9 cellular contexts compared by ENCODE assay signal in genomic region chr4:25030283-25031076, GRCh38. TPM values are rescaled to one million over a fixed set of nuclear protein-coding genes. Genes with fewer than 3 reads are reported as not detected.
DNase-seq lines count a peak whose midpoint lies in the region; TF ChIP-seq lines count a peak whose summit lies in the region.
"Had no signal": no experiment of that assay in that cellular context is flagged by ENCODE, and none has a peak within 500 bp of the region (broad histone marks: within the 10 kb centered on the region; RNA-seq: fewer than 3 reads in every experiment).

Gene LGI2, minus strand, starts transcription at chr4:25030946. Its CDS starts 253 bp downstream, at chr4:25030693.

- no peaks in the 10 kb centered on the region for H3K9me3 ChIP-seq in endodermal cell (ENCODE audit: control insufficient read depth, low read length)

- intact Hi-C loops in Calu3 (cut with micrococcal nuclease; ENCODE audit: unreplicated experiment), result no loop called here

- H3K36me3 Mint-ChIP-seq in Calu3 (ENCODE audit: insufficient read depth, unreplicated experiment) (peaks cover 5% of the 10 kb centered on the region), endodermal cell (ENCODE audit: low read depth) (no peaks in the 10 kb centered on the region)

- H3K4me1 ChIP-seq in endodermal cell (ENCODE audit: control insufficient read depth, insufficient read depth, low read length) (no peaks in the 10 kb centered on the region), urinary bladder (ENCODE audit: insufficient read depth) (no peaks in the 10 kb centered on the region)

- H3K27ac ChIP-seq in endodermal cell (ENCODE audit: low read depth, low read length), result no peak within 1 kb of the TSS
- no peak within 1 kb of the TSS for H3K27ac ChIP-seq in urinary bladder (ENCODE audit: low read depth)
- H3K27ac ChIP-seq: epithelial cell of prostate had no signal

- no peak within 1 kb of the TSS for H3K9ac ChIP-seq in endodermal cell (ENCODE audit: extremely low read depth, low read length, poor library complexity, severe bottlenecking)

- H3K36me3 ChIP-seq in endodermal cell (ENCODE audit: control insufficient read depth, insufficient read depth, low read length), result peaks cover 11% of the 10 kb centered on the region
- no peaks in the 10 kb centered on the region for H3K36me3 ChIP-seq in urinary bladder (ENCODE audit: insufficient read depth)

- no peak for TF ChIP-seq CTCF in Calu3 (IDR thresholded peaks at IDR 0.05; ENCODE audit: unreplicated experiment)
- TF ChIP-seq CTCF in endodermal cell (conservative IDR thresholded peaks at IDR 0.05), result no peak

- DNase-seq in Calu3 (peak; percentile 13), NCI-H1092 (lab: John Stamatoyannopoulos, UW) (peak; percentile 40), endodermal cell (peak; percentile 81), midbrain (lab: John Stamatoyannopoulos, UW) (peak; percentile 24), SK-N-DZ (ENCODE audit: low spot score) (no peak), Kasumi-1 (lab: John Stamatoyannopoulos, UW) (no peak), NCI-H187 treated with DMSO at 0.1 percent for 48 hours (lab: John Stamatoyannopoulos, UW) (no peak)

- 1 to 3% methylated on average over 7 to 92 of the region's 92 CpGs for WGBS in endodermal cell (ENCODE audit: insufficient coverage in 1 of 2, insufficient read length in 1 of 2), 2 experiments
- under 1% methylated on average over 92 of the region's 92 CpGs for WGBS in urinary bladder

- CTCF ChIA-PET in Calu3 (lab: Charles Lee), result interaction anchor here (0.6 kb wide), 1 partner anchor 10 kb away, joined by 3 read pairs; no protein-coding TSS in a partner anchor

- H3K9me3 Mint-ChIP-seq in Calu3 (ENCODE audit: low read depth, unreplicated experiment) (peaks cover 2% of the 10 kb centered on the region), endodermal cell (peaks cover 4% of the 10 kb centered on the region)

- H3K27ac Mint-ChIP-seq in Calu3 (ENCODE audit: unreplicated experiment) (no peak within 1 kb of the TSS), endodermal cell (no peak within 1 kb of the TSS)

- H3K4me1 Mint-ChIP-seq in Calu3 (ENCODE audit: low read depth, unreplicated experiment), result no peaks in the 10 kb centered on the region
- H3K4me1 Mint-ChIP-seq in endodermal cell, result peaks cover 20% of the 10 kb centered on the region

- H3K4me3 Mint-ChIP-seq in Calu3 (ENCODE audit: low read depth, unreplicated experiment) (peak within 1 kb of the TSS; percentile 69), endodermal cell (peak within 1 kb of the TSS; percentile 59)

- H3K4me3 ChIP-seq in endodermal cell (ENCODE audit: low read length) (peak within 1 kb of the TSS; percentile 80), urinary bladder (ENCODE audit: low read depth, low read length) (peak within 1 kb of the TSS; percentile 67)

- H3K27me3 ChIP-seq in endodermal cell (ENCODE audit: control insufficient read depth, insufficient read depth, low read length, poor library complexity, severe bottlenecking), result peaks cover 35% of the 10 kb centered on the region

- H3K27me3 Mint-ChIP-seq in Calu3 (ENCODE audit: unreplicated experiment) (peaks cover 44% of the 10 kb centered on the region), endodermal cell (ENCODE audit: insufficient read depth) (peaks cover 58% of the 10 kb centered on the region)

- no TSS peak for BruUV-seq in Calu3 (replicated peaks; lab: Mats Ljungman, UMichigan)

RNA-seq across cellular contexts. Expression of gene LGI2, which starts in this region (rescaled TPM):
- total RNA-seq in Calu3 (2022) (0.59 and 0.86 TPM in 2 replicates), endodermal cell (10 to 100 TPM in 1 of 2 donors, 1 to 10 TPM in 1; 6.5 to 15.9 TPM), urinary bladder (4.8 TPM)
- polyA plus RNA-seq in endodermal cell (2013, experiment 1 of 2), result 5.1 TPM
- polyA plus RNA-seq in endodermal cell (2013, experiment 2 of 2), result 3.7 TPM
- 0.79 TPM for polyA plus RNA-seq in urinary bladder
- 1.3 and 3.2 TPM in 2 replicates for polyA plus RNA-seq in SK-N-DZ (2014; cell fraction: cytosol; rRNA removed)
- polyA plus RNA-seq in SK-N-DZ (2014; cell fraction: nucleus; rRNA removed), result 0.98 and 2.5 TPM in 2 replicates

Comparison
In these comparisons a context has a peak if more than half of its experiments do, and no peak if none do; other contexts are left out.
1. Peak in DNase-seq in Calu3; RNA of the gene not detected or under 1 TPM.
2. DNase-seq: peak in NCI-H1092 (single experiment), endodermal cell (single experiment) and midbrain (single experiment); none in SK-N-DZ (single experiment), Kasumi-1 (0 of 2) and NCI-H187 treated with DMSO at 0.1 percent for 48 hours (single experiment).